Comparison of ENCODE assay signal across 1 cellular context in genomic region chr11:60915250-60915914, GRCh38.
TF ChIP-seq lines count a peak whose summit lies in the region.

No MANE protein-coding gene starts in this region.

TF ChIP-seq in HepG2, 621 proteins besides CTCF, POLR2A, EP300 and RAD21:
- TF ChIP-seq SMAD1 (CRISPR knock-in tag; IDR thresholded peaks at IDR 0.05; ENCODE audit: borderline replicate concordance, low read depth) (no peak), ZBTB33 (CRISPR knock-in tag; IDR thresholded peaks at IDR 0.05) (peak; percentile 82; the same call in 1 of the 2 replicates), FOSL2 (CRISPR knock-in tag; IDR thresholded peaks at IDR 0.05) (peak; percentile 19; the same call in 1 of the 2 replicates), CHD2 (IDR thresholded peaks at IDR 0.05; ENCODE audit: low read depth, low read length) (no peak), JUNB (CRISPR knock-in tag; IDR thresholded peaks at IDR 0.05; ENCODE audit: borderline replicate concordance) (no peak), POGZ (CRISPR knock-in tag; IDR thresholded peaks at IDR 0.05) (no peak), KLF12 (CRISPR knock-in tag; IDR thresholded peaks at IDR 0.05; ENCODE audit: borderline replicate concordance) (no peak), MTERF4 (CRISPR knock-in tag; IDR thresholded peaks at IDR 0.05) (no peak), DBP (CRISPR knock-in tag; IDR thresholded peaks at IDR 0.05; ENCODE audit: not compliant biosample characterization) (no peak), NONO (IDR thresholded peaks at IDR 0.05) (no peak), NONO (CRISPR knock-in tag; conservative IDR thresholded peaks at IDR 0.05) (no peak), REPIN1 (CRISPR knock-in tag; IDR thresholded peaks at IDR 0.05; ENCODE audit: borderline replicate concordance, low read depth) (no peak), ZBTB38 (CRISPR knock-in tag; IDR thresholded peaks at IDR 0.05) (peak; percentile 36; the same call in 1 of the 2 replicates), IRF1 (CRISPR knock-in tag; IDR thresholded peaks at IDR 0.05; ENCODE audit: low read depth) (no peak)
